Comparison of ENCODE assay signal across 10 cellular contexts in genomic region chr17:59746849-59747445, GRCh38. TPM values are rescaled to one million over a fixed set of nuclear protein-coding genes. Genes with fewer than 3 reads are reported as not detected.
DNase-seq lines count a peak whose midpoint lies in the region; ATAC-seq and TF ChIP-seq lines count a peak whose summit lies in the region.
"Had no signal": no experiment of that assay in that cellular context is flagged by ENCODE, and none has a peak within 500 bp of the region (broad histone marks: within the 10 kb centered on the region; RNA-seq: fewer than 3 reads in every experiment).

No MANE protein-coding gene starts in this region.

- H3K4me2 ChIP-seq in SK-N-SH, result no peak overlapping the region

- CTCF ChIA-PET in SK-N-SH (lab: Yijun Ruan, JAX), result interaction anchor here (0.6 to 3.4 kb wide), 34 partner anchors 9 to 343 kb away, joined by 3 to 16 read pairs (median 3); no protein-coding TSS in a partner anchor

- TF ChIP-seq CTCF in HL-60 (IDR thresholded peaks at IDR 0.05; ENCODE audit: insufficient read depth, low read length), result peak; percentile 41
- TF ChIP-seq CTCF in SK-N-SH (IDR thresholded peaks at IDR 0.05), result peak; percentile 95
- peak; percentile 33 to 80 (median 64) for TF ChIP-seq CTCF in esophagus squamous epithelium (IDR thresholded peaks at IDR 0.05)
- TF ChIP-seq CTCF in osteocyte (IDR thresholded peaks at IDR 0.05), result peak; percentile 76

- H3K9me3 ChIP-seq in SK-N-SH (peaks cover 11% of the 10 kb centered on the region; the same call in 1 of the 2 replicates), esophagus squamous epithelium (no peaks in the 10 kb centered on the region)
- H3K9me3 ChIP-seq: SJCRH30 had no signal

- H3K27me3 Mint-ChIP-seq in osteocyte (ENCODE audit: unreplicated experiment), result no peaks in the 10 kb centered on the region
- H3K27me3 Mint-ChIP-seq: naive B cell had no signal

- POLR2A ChIA-PET in SK-N-SH (lab: Yijun Ruan, JAX), result no interaction called here

- H3K27ac Mint-ChIP-seq in osteocyte (ENCODE audit: unreplicated experiment), result peak overlapping the region; percentile 0
- H3K27ac Mint-ChIP-seq: naive B cell had no signal

- TF ChIP-seq EP300 in SK-N-SH (IDR thresholded peaks at IDR 0.05; ENCODE audit: borderline replicate concordance in 1 of 2, low read depth in 1 of 2, low read length in 1 of 2), result no peak

- no peaks in the 10 kb centered on the region for H4K20me1 ChIP-seq in SK-N-SH (ENCODE audit: insufficient read depth)

- H3K27ac ChIP-seq in HL-60 (replicated peaks) (no peak overlapping the region), SK-N-SH (ENCODE audit: low read depth in 2 of 2, low read length in 1 of 2) (peak overlapping the region; percentile 4 to 54; a peak in 3 of 4 replicates), esophagus squamous epithelium (no peak overlapping the region)
- H3K27ac ChIP-seq: SJCRH30 had no signal

- H3K4me1 ChIP-seq in SK-N-SH (ENCODE audit: control insufficient read depth in 1 of 2, insufficient read depth in 2 of 2, low read depth in 1 of 2, low read length in 1 of 2) (peaks cover 0 to 3% of the 10 kb centered on the region in 2 experiments; a peak in 1 of 4 replicates), esophagus squamous epithelium (peaks cover 0 to 8% (median 0%) of the 10 kb centered on the region in 3 donors)
- H3K4me1 ChIP-seq: SJCRH30 had no signal

- peak; percentile 61 for DNase-seq in DMS 273 (lab: John Stamatoyannopoulos, UW; ENCODE audit: unreplicated experiment)
- peak in 1 of 2 experiments; percentile 14 for DNase-seq in HL-60 (ENCODE audit: low read depth in 1 of 2, low spot score in 1 of 2)
- peak; percentile 44 for DNase-seq in SK-N-SH
- no peak for DNase-seq in esophagus squamous epithelium (lab: John Stamatoyannopoulos, UW)
- DNase-seq in osteocyte (ENCODE audit: extremely low spot score, unreplicated experiment), result no peak
- DNase-seq in NCI-H128 (lab: John Stamatoyannopoulos, UW; ENCODE audit: unreplicated experiment), result no peak
- DNase-seq: naive B cell had no signal

- no peak overlapping the region for H3K4me3 ChIP-seq in HL-60 (replicated peaks; ENCODE audit: insufficient read depth, low read length)
- no peak overlapping the region; a peak in 1 of 4 replicates for H3K4me3 ChIP-seq in SK-N-SH (ENCODE audit: low read depth in 2 of 2, low read length in 1 of 2)
- H3K4me3 ChIP-seq in esophagus squamous epithelium, result no peak overlapping the region
- H3K4me3 ChIP-seq: SJCRH30 had no signal

- peak; percentile 76 for TF ChIP-seq RAD21 in SK-N-SH (IDR thresholded peaks at IDR 0.05; ENCODE audit: low read length)

- H3K9me3 Mint-ChIP-seq in osteocyte (ENCODE audit: unreplicated experiment), result peaks cover 4% of the 10 kb centered on the region

- H3K27me3 ChIP-seq in HL-60 (ENCODE audit: insufficient read depth, poor library complexity, severe bottlenecking) (no peaks in the 10 kb centered on the region), SK-N-SH (ENCODE audit: insufficient read depth) (no peaks in the 10 kb centered on the region), esophagus squamous epithelium (no peaks in the 10 kb centered on the region)
- H3K27me3 ChIP-seq: SJCRH30 had no signal

- H2AFZ ChIP-seq in SK-N-SH (ENCODE audit: low read depth), result no peak overlapping the region

- no peak overlapping the region for H3K9ac ChIP-seq in SK-N-SH

- no peaks in the 10 kb centered on the region for H3K9me2 ChIP-seq in SK-N-SH

- H3K4me1 Mint-ChIP-seq in osteocyte (ENCODE audit: unreplicated experiment), result peaks cover 2% of the 10 kb centered on the region
- H3K4me1 Mint-ChIP-seq: naive B cell had no signal

- H3F3A ChIP-seq in SK-N-SH (replicated peaks; ENCODE audit: insufficient read depth), result peaks cover 22% of the 10 kb centered on the region

- peaks cover 15% of the 10 kb centered on the region for H3K36me3 Mint-ChIP-seq in osteocyte (ENCODE audit: unreplicated experiment)

- 90% methylated on average over 4 of the region's 4 CpGs for WGBS in SK-N-SH (ENCODE audit: low lambda C conversion rate)
- 75 to 79% methylated on average over 4 of the region's 4 CpGs for WGBS in esophagus squamous epithelium, 2 donors

- TF ChIP-seq POLR2A in esophagus squamous epithelium (IDR thresholded peaks at IDR 0.05), result no peak

- peaks cover 40% of the 10 kb centered on the region for H3K79me2 ChIP-seq in SK-N-SH (ENCODE audit: insufficient read depth)

- ATAC-seq in GM18498 (IDR thresholded peaks at IDR 0.05; ENCODE audit: unreplicated experiment) (no peak), GM19455 (IDR thresholded peaks at IDR 0.05; ENCODE audit: unreplicated experiment) (no peak)

- H3K36me3 ChIP-seq in SK-N-SH (replicated peaks in 1 of 2; ENCODE audit: control insufficient read depth in 1 of 2, insufficient read depth in 2 of 2, low read length in 1 of 2) (peaks cover 13 to 26% of the 10 kb centered on the region in 2 experiments), esophagus squamous epithelium (peaks cover 0 to 32% (median 0%) of the 10 kb centered on the region in 3 donors)

- intact Hi-C loops in esophagus squamous epithelium (cut with DNase I), result no loop called here

- H3K4me3 Mint-ChIP-seq in osteocyte (ENCODE audit: unreplicated experiment), result no peak overlapping the region
- H3K4me3 Mint-ChIP-seq: naive B cell had no signal

TF ChIP-seq in SK-N-SH, 30 proteins besides CTCF, POLR2A, EP300 and RAD21:
- TF ChIP-seq SMC3 (IDR thresholded peaks at IDR 0.05; ENCODE audit: low read depth, low read length) (peak; percentile 77), FOSL2 (IDR thresholded peaks at IDR 0.05; ENCODE audit: borderline replicate concordance, low read depth) (no peak)

RNA-seq across cellular contexts. Expression of gene VMP1, which starts 39.5 kb away (rescaled TPM):
- 169 and 338 TPM in 2 replicates for polyA plus RNA-seq in SK-N-SH (2012; rRNA removed)
- polyA plus RNA-seq in SK-N-SH (2012; cell fraction: cytosol; rRNA removed), result 92.0 and 104 TPM in 2 replicates
- 660 and 1,365 TPM in 2 replicates for polyA plus RNA-seq in SK-N-SH (2012; cell fraction: nucleus; rRNA removed)
- 100 to 1,000 TPM; 132 to 363 (median 141) TPM for total RNA-seq in esophagus squamous epithelium
- total RNA-seq in osteocyte, result 364 and 468 TPM in 2 replicates

RNA-seq across cellular contexts. Expression of gene PTRH2, which starts 39.7 kb away (rescaled TPM):
- 101 and 140 TPM in 2 replicates for polyA plus RNA-seq in SK-N-SH (2012; rRNA removed)
- 135 and 161 TPM in 2 replicates for polyA plus RNA-seq in SK-N-SH (2012; cell fraction: cytosol; rRNA removed)
- polyA plus RNA-seq in SK-N-SH (2012; cell fraction: nucleus; rRNA removed), result 53.0 and 94.5 TPM in 2 replicates
- total RNA-seq in esophagus squamous epithelium (10 to 100 TPM; 27.2 to 31.7 (median 30.9) TPM), osteocyte (19.6 TPM in 2 replicates)

Comparison
In these comparisons a context has a peak if more than half of its experiments do, and no peak if none do; other contexts are left out.
1. DNase-seq: peak in DMS 273 (single experiment) and SK-N-SH (single experiment); none in esophagus squamous epithelium (single experiment), osteocyte (single experiment) and NCI-H128 (single experiment).
2. H3K27ac ChIP-seq: peak in SK-N-SH (2 of 2); none in HL-60 (single experiment) and esophagus squamous epithelium (0 of 4).
3. CTCF ChIP-seq: peak in every context shown above with its lines; median percentile 95 in SK-N-SH; 76 in osteocyte; 64 in esophagus squamous epithelium; 41 in HL-60.